Comparison of ENCODE assay signal across 22 cellular contexts in genomic region chr4:78167510-78167909, GRCh38.
"Had no signal": no experiment of that assay in that cellular context is flagged by ENCODE, and none has a peak within 500 bp of the region (broad histone marks: within the 10 kb centered on the region; RNA-seq: fewer than 3 reads in every experiment).

No MANE protein-coding gene starts in this region.

- H3K27ac Mint-ChIP-seq: activated B cell treated with CpG ODN at 0.5 μM for 24 hours; activated CD4-positive, alpha-beta T cell treated with anti-CD3 and anti-CD28 coated beads, Interleukin-2, amount 10 ng/mL, durations not matched to agents 24 days and 14 days; activated CD8-positive, alpha-beta memory T cell treated with anti-CD3 and anti-CD28 coated beads, Interleukin-2, amount 10 ng/mL, durations not matched to agents 7 days and 5 days; activated naive CD4-positive, alpha-beta T cell treated with anti-CD3 and anti-CD28 coated beads, Interleukin-2, amount 50 U/mL, for 24 hours; activated T-cell treated with anti-CD3 and anti-CD28 coated beads, Interleukin-2, amount 50 U/mL, for 24 hours; activated T-helper 1 cell treated with anti-CD3 and anti-CD28 coated beads, Interleukin-12 subunit alpha, Interleukin-12 subunit beta, Interleukin-2, Interleukin-4 antibody, amounts not matched to agents 30 ng/mL and 10 ng/mL and 1 ng/mL, durations not matched to agents 14 hours and 24 hours and 36 hours; T-helper 1 cell treated with Interleukin-12 subunit alpha and Interleukin-12 subunit beta and Interleukin-4 antibody, amounts not matched to agents 30 μg/mL and 1 μg/mL, for 36 hours had no signal

- H3K4me3 Mint-ChIP-seq: activated B cell treated with CpG ODN at 0.5 μM for 24 hours; activated CD4-positive, alpha-beta T cell treated with anti-CD3 and anti-CD28 coated beads, Interleukin-2, amount 10 ng/mL, durations not matched to agents 24 days and 14 days; activated CD8-positive, alpha-beta memory T cell treated with anti-CD3 and anti-CD28 coated beads, Interleukin-2, amount 10 ng/mL, durations not matched to agents 7 days and 5 days; activated naive CD4-positive, alpha-beta T cell treated with anti-CD3 and anti-CD28 coated beads, Interleukin-2, amount 50 U/mL, for 24 hours; activated T-cell treated with anti-CD3 and anti-CD28 coated beads, Interleukin-2, amount 50 U/mL, for 24 hours; activated T-helper 1 cell treated with anti-CD3 and anti-CD28 coated beads, Interleukin-12 subunit alpha, Interleukin-12 subunit beta, Interleukin-2, Interleukin-4 antibody, amounts not matched to agents 30 ng/mL and 10 ng/mL and 1 ng/mL, durations not matched to agents 14 hours and 24 hours and 36 hours; T-helper 1 cell treated with Interleukin-12 subunit alpha and Interleukin-12 subunit beta and Interleukin-4 antibody, amounts not matched to agents 30 μg/mL and 1 μg/mL, for 36 hours had no signal

- H3K9me3 Mint-ChIP-seq: activated B cell treated with CpG ODN at 0.5 μM for 24 hours; activated CD4-positive, alpha-beta T cell treated with anti-CD3 and anti-CD28 coated beads, Interleukin-2, amount 10 ng/mL, durations not matched to agents 24 days and 14 days; activated naive CD4-positive, alpha-beta T cell treated with anti-CD3 and anti-CD28 coated beads, Interleukin-2, amount 50 U/mL, for 24 hours; activated T-cell treated with anti-CD3 and anti-CD28 coated beads, Interleukin-2, amount 50 U/mL, for 24 hours; activated T-helper 1 cell treated with anti-CD3 and anti-CD28 coated beads, Interleukin-12 subunit alpha, Interleukin-12 subunit beta, Interleukin-2, Interleukin-4 antibody, amounts not matched to agents 30 ng/mL and 10 ng/mL and 1 ng/mL, durations not matched to agents 14 hours and 24 hours and 36 hours; T-helper 1 cell treated with Interleukin-12 subunit alpha and Interleukin-12 subunit beta and Interleukin-4 antibody, amounts not matched to agents 30 μg/mL and 1 μg/mL, for 36 hours had no signal

- H3K27ac ChIP-seq: breast epithelium had no signal

- H3K27me3 ChIP-seq: breast epithelium had no signal

- FAIRE-seq: RCC 7860, TTC549 had no signal

- H3K4me1 ChIP-seq: breast epithelium had no signal

- H3K36me3 ChIP-seq: breast epithelium had no signal

- H3K36me3 Mint-ChIP-seq: activated CD8-positive, alpha-beta memory T cell treated with anti-CD3 and anti-CD28 coated beads, Interleukin-2, amount 10 ng/mL, durations not matched to agents 7 days and 5 days; activated naive CD4-positive, alpha-beta T cell treated with anti-CD3 and anti-CD28 coated beads, Interleukin-2, amount 50 U/mL, for 24 hours had no signal

- DNase-seq: activated B cell treated with CpG ODN at 0.5 μM for 24 hours; activated CD4-positive, alpha-beta T cell treated with anti-CD3 and anti-CD28 coated beads for 1 hour; activated CD4-positive, alpha-beta T cell treated with anti-CD3 and anti-CD28 coated beads, Interleukin-2, amount 10 ng/mL, durations not matched to agents 24 days and 14 days; activated CD4-positive, alpha-beta T cell treated with anti-CD3 and anti-CD28 coated beads, Interleukin-2, amount 50 U/mL, for 48 hours; activated CD8-positive, alpha-beta memory T cell treated with anti-CD3 and anti-CD28 coated beads, Interleukin-2, amount 10 ng/mL, durations not matched to agents 7 days and 5 days; activated effector memory CD4-positive, alpha-beta T cell treated with Interleukin-2 at 50 U/mL for 16 hours; activated naive CD4-positive, alpha-beta T cell; activated T-cell treated with anti-CD3 and anti-CD28 coated beads, Interleukin-2, amount 50 U/mL, for 24 hours; aorta; caudate nucleus; NCI-H2171; NCI-H226; NCI-H526; PC-3; SHP77 treated with DMSO at 0.1 percent for 48 hours; T-helper 9 cell had no signal

- H3K9me3 ChIP-seq: breast epithelium had no signal

- ATAC-seq: activated CD8-positive, alpha-beta memory T cell treated with anti-CD3 and anti-CD28 coated beads, Interleukin-2, amount 10 ng/mL, durations not matched to agents 7 days and 5 days; PC-3 had no signal

- H3K4me3 ChIP-seq: breast epithelium had no signal

- H3K4me1 Mint-ChIP-seq: activated B cell treated with CpG ODN at 0.5 μM for 24 hours; activated CD4-positive, alpha-beta T cell treated with anti-CD3 and anti-CD28 coated beads, Interleukin-2, amount 10 ng/mL, durations not matched to agents 24 days and 14 days; activated naive CD4-positive, alpha-beta T cell treated with anti-CD3 and anti-CD28 coated beads, Interleukin-2, amount 50 U/mL, for 24 hours had no signal
